Comparison of ENCODE assay signal across 9 cellular contexts in the genomic region with DNA sequence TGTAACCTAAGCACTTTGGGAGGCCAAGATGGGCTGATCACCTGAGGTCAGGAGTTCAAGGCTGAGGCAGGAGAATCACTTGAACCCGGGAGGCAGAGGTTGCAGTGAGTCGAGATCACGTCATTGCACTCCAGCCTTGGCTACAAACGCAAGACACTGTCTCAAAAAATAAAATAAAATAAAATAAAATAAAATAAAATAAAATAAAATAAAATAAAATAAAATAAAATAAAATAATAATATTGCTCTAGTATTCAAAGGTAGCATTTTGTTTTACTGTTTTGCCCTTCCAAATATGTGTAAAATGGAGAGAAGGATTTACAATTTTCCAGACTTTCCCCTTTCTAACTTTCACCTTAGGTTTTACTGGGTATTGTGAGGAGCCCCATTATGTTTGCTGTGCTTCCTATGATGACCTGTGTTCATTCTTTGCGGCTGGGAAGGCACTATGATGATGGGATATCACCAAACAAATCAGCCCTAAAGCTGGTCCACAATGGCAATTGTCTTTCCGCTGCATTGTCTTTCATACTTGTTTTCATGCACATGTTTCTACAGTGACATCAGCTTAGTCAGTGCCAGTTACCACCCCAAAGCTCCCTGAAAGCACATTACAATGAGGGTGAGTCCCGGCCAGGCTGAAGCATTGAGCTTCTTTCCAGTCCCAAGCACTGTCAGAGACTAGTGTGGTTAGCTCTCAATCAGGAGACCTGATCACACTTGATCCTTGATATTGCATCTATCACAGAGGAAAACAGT. TPM values are rescaled to one million over a fixed set of nuclear protein-coding genes. Genes with fewer than 3 reads are reported as not detected.
A peak's percentile ranks its signal among the peaks of the same experiment; 100 is the strongest.
DNase-seq lines count a peak whose midpoint lies in the region; ATAC-seq and TF ChIP-seq lines count a peak whose summit lies in the region.
"Had no signal": no experiment of that assay in that cellular context is flagged by ENCODE, and none has a peak within 500 bp of the region (broad histone marks: within the 10 kb centered on the region; RNA-seq: fewer than 3 reads in every experiment).

No MANE protein-coding gene starts in this region.

- DNase-seq in ELR (ENCODE audit: low read depth), result peak; percentile 32
- DNase-seq in amygdala (lab: John Stamatoyannopoulos, UW), result peak in 50 of 56 donors; percentile 5 to 91 (median 57)
- DNase-seq in endothelial cell (ENCODE audit: low spot score), result no peak
- DNase-seq in NCI-H1417 treated with DMSO at 0.1 percent for 48 hours (lab: John Stamatoyannopoulos, UW), result no peak
- no peak for DNase-seq in HuH-7.5 (ENCODE audit: low spot score)
- DNase-seq in stimulated activated CD4-positive, alpha-beta T cell treated with anti-CD3 and anti-CD28 coated beads, Interleukin-2, amount 100 ng/mL, for 24 hours, result no peak
- DNase-seq: COR-L47 had no signal

- peaks cover 2% of the 10 kb centered on the region for H3K27me3 Mint-ChIP-seq in endothelial cell (ENCODE audit: unreplicated experiment)

- no peak overlapping the region for H3K4me3 Mint-ChIP-seq in endothelial cell (ENCODE audit: unreplicated experiment)

- TF ChIP-seq CTCF in endothelial cell (IDR thresholded peaks at IDR 0.05; ENCODE audit: unreplicated experiment), result no peak

- no peaks in the 10 kb centered on the region for H3K9me3 Mint-ChIP-seq in endothelial cell (ENCODE audit: unreplicated experiment)

- no peaks in the 10 kb centered on the region for H3K36me3 Mint-ChIP-seq in endothelial cell (ENCODE audit: low read depth, unreplicated experiment)

- ATAC-seq in HG02970 (IDR thresholded peaks at IDR 0.05; ENCODE audit: low FRiP score, unreplicated experiment), result peak; percentile 58

- peak; percentile 43 for TF ChIP-seq POLR2A in GM19099 (IDR thresholded peaks at IDR 0.05; ENCODE audit: extremely low read depth, insufficient read length, low read depth)

- peaks cover 6% of the 10 kb centered on the region for H3K4me1 Mint-ChIP-seq in endothelial cell (ENCODE audit: unreplicated experiment)

- H3K27ac Mint-ChIP-seq in endothelial cell (ENCODE audit: unreplicated experiment), result no peak overlapping the region

RNA-seq across cellular contexts. Expression of gene DTHD1, which starts 50.8 kb away (rescaled TPM):
- total RNA-seq in endothelial cell (ENCODE audit: unreplicated experiment), result not detected

Comparison
In these comparisons a context has a peak if more than half of its experiments do, and no peak if none do; other contexts are left out.
1. DNase-seq: peak in ELR (single experiment) and amygdala (50 of 56); none in endothelial cell (single experiment), NCI-H1417 treated with DMSO at 0.1 percent for 48 hours (single experiment), HuH-7.5 (single experiment) and stimulated activated CD4-positive, alpha-beta T cell treated with anti-CD3 and anti-CD28 coated beads, Interleukin-2, amount 100 ng/mL, for 24 hours (0 of 2).